Comparison of ENCODE assay signal across 15 cellular contexts in genomic region chr2:62461707-62462106, GRCh38. TPM values are rescaled to one million over a fixed set of nuclear protein-coding genes. Genes with fewer than 3 reads are reported as not detected.
DNase-seq lines count a peak whose midpoint lies in the region; ATAC-seq and TF ChIP-seq lines count a peak whose summit lies in the region.
"Had no signal": no experiment of that assay in that cellular context is flagged by ENCODE, and none has a peak within 500 bp of the region (broad histone marks: within the 10 kb centered on the region; RNA-seq: fewer than 3 reads in every experiment).

No MANE protein-coding gene starts in this region.

- H3K9me3 ChIP-seq in stomach smooth muscle (ENCODE audit: control insufficient read depth in 2 of 2, low read length in 2 of 2), result no peaks in the 10 kb centered on the region
- H3K9me3 ChIP-seq: ascending aorta, SJSA1 had no signal

- no peak overlapping the region for H3K9ac ChIP-seq in stomach smooth muscle (ENCODE audit: low read length in 2 of 2)

- H3K36me3 ChIP-seq in stomach smooth muscle (ENCODE audit: control insufficient read depth in 2 of 2, insufficient read depth in 2 of 2, low read length in 2 of 2), result no peaks in the 10 kb centered on the region
- H3K36me3 ChIP-seq: ascending aorta, SJSA1 had no signal

- intact Hi-C loops in Right ventricle myocardium superior (cut with DNase I), result no loop called here
- intact Hi-C loops in Right ventricle myocardium inferior (cut with DNase I), result loop anchor here (5.0 kb wide), 1 partner anchor 46 kb away; the partner anchor contains the start of gene TMEM17

- H3K27me3 ChIP-seq in stomach smooth muscle (ENCODE audit: control insufficient read depth in 1 of 2, insufficient read depth in 2 of 2, low read length in 2 of 2), result no peaks in the 10 kb centered on the region
- H3K27me3 ChIP-seq: ascending aorta, SJSA1 had no signal

- H3K27ac ChIP-seq in stomach smooth muscle (ENCODE audit: low read length), result peak overlapping the region; percentile 37
- H3K27ac ChIP-seq: SJSA1, skin epidermis had no signal

- TF ChIP-seq CTCF in cardiac fibroblast (IDR thresholded peaks at IDR 0.05; ENCODE audit: low read depth, low read length), result no peak

- no peak overlapping the region for H3K4me3 ChIP-seq in cardiac fibroblast (replicated peaks in 1 of 2; ENCODE audit: low read depth in 2 of 2, low read length in 2 of 2)
- no peak overlapping the region for H3K4me3 ChIP-seq in stomach smooth muscle (ENCODE audit: low read length in 2 of 2)
- H3K4me3 ChIP-seq: ascending aorta, SJSA1, skin epidermis had no signal

- peak; percentile 42 for ATAC-seq in Right ventricle myocardium superior (ENCODE audit: poor library complexity)
- no peak for ATAC-seq in Right ventricle myocardium inferior
- peak; percentile 78 for ATAC-seq in left lobe of liver
- no peak for ATAC-seq in GM18511 (IDR thresholded peaks at IDR 0.05; ENCODE audit: unreplicated experiment)
- ATAC-seq: activated T-cell treated with anti-CD3 and anti-CD28 coated beads, Interleukin-2, amount 50 U/mL, for 4 hours had no signal

- DNase-seq in Right ventricle myocardium superior (peak; percentile 57), Right ventricle myocardium inferior (ENCODE audit: missing footprints) (no peak), cardiac fibroblast (ENCODE audit: low read depth in 2 of 2) (peak; percentile 22 to 40), left lobe of liver (ENCODE audit: low spot score) (peak; percentile 95), GOT3 (lab: John Stamatoyannopoulos, UW) (no peak), cerebellum (ENCODE audit: low spot score) (no peak)
- DNase-seq: activated T-cell treated with anti-CD3 and anti-CD28 coated beads, Interleukin-2, amount 50 U/mL, for 4 hours; naive B cell; NCI-H1694; NCI-H748 treated with DMSO at 0.1 percent for 48 hours had no signal

- H3K4me1 ChIP-seq in stomach smooth muscle (ENCODE audit: control insufficient read depth, insufficient read depth, low read length), result peaks cover 28% of the 10 kb centered on the region
- H3K4me1 ChIP-seq: ascending aorta had no signal

RNA-seq across cellular contexts. Expression of gene TMEM17, which starts 44.3 kb away (rescaled TPM):
- total RNA-seq in Right ventricle myocardium superior (1.7 TPM), Right ventricle myocardium inferior (1.3 TPM), left lobe of liver (0.50 TPM), cerebellum (2.6 TPM)
- total RNA-seq: ascending aorta had no signal

Comparison
In these comparisons a context has a peak if more than half of its experiments do, and no peak if none do; other contexts are left out.
1. ATAC-seq: peak in Right ventricle myocardium superior (single experiment) and left lobe of liver (single experiment); none in Right ventricle myocardium inferior (single experiment) and GM18511 (single experiment).
2. DNase-seq: peak in Right ventricle myocardium superior (single experiment), cardiac fibroblast (2 of 2) and left lobe of liver (single experiment); none in Right ventricle myocardium inferior (single experiment), GOT3 (single experiment) and cerebellum (single experiment).